Comparison of ENCODE assay signal across 10 cellular contexts in the genomic region with DNA sequence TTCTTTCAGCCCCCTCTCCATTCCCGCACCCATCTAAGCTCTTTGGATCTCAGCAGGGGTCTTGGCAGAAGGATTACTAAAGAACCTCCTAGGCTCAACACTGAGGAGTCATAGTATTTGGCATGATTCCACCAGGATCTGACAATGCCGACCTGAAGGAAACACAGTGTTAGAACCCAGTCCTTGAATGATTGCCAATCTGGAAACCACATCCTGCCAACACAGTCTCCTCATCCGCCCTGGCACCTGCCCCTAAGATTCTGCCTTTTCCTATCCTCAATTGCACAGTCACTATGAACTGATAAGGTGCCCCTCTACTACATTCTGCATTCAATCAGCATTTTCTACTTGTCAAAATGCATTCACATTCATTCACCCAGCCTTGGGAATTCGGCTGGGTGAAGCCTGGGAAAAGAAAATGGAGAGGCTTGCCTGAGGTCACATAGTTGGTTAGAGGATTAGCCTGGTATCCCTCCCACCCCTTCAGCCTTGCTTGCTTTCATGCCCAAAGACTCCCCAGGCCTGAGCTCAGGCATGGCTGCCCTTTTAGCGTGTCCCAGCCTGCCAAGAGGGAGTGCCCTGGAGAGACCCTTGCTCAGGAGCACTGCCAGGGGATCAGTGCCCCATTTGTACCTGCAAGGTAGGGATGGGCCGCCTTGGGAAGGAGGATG. TPM values are rescaled to one million over a fixed set of nuclear protein-coding genes. Genes with fewer than 3 reads are reported as not detected.
DNase-seq lines count a peak whose midpoint lies in the region; ATAC-seq, FAIRE-seq and TF ChIP-seq lines count a peak whose summit lies in the region.
"Had no signal": no experiment of that assay in that cellular context is flagged by ENCODE, and none has a peak within 500 bp of the region (broad histone marks: within the 10 kb centered on the region; RNA-seq: fewer than 3 reads in every experiment).

No MANE protein-coding gene starts in this region.

- no peak overlapping the region for H3K9ac ChIP-seq in keratinocyte (ENCODE audit: control insufficient read depth, extremely low read depth, insufficient read depth, low read length)

- ATAC-seq in GM18498 (IDR thresholded peaks at IDR 0.05; ENCODE audit: unreplicated experiment) (no peak), HG03095 (IDR thresholded peaks at IDR 0.05; ENCODE audit: unreplicated experiment) (no peak)

- H3K27me3 ChIP-seq in keratinocyte (ENCODE audit: control insufficient read depth, extremely low read depth, insufficient read depth, low read length), result peaks cover 7% of the 10 kb centered on the region

- no peaks in the 10 kb centered on the region for H3K36me3 ChIP-seq in keratinocyte (ENCODE audit: control insufficient read depth in 2 of 2, extremely low read depth in 1 of 2, insufficient read depth in 2 of 2, low read length in 2 of 2)
- H3K36me3 ChIP-seq: WERI-Rb-1 had no signal

- no peak overlapping the region for H3K4me3 ChIP-seq in keratinocyte (ENCODE audit: control insufficient read depth in 2 of 3, extremely low read depth in 1 of 3, insufficient read depth in 2 of 3, low read depth in 1 of 3, low read length in 3 of 3)

- H3K4me1 ChIP-seq in keratinocyte (ENCODE audit: control insufficient read depth, extremely low read depth, insufficient read depth, low read length), result peaks cover 19% of the 10 kb centered on the region

- H3K79me2 ChIP-seq in keratinocyte (ENCODE audit: control insufficient read depth, insufficient read depth, low read length), result no peaks in the 10 kb centered on the region

- H3K9me3 ChIP-seq in keratinocyte (ENCODE audit: control insufficient read depth, low read depth, low read length), result no peaks in the 10 kb centered on the region

- peak overlapping the region; percentile 11 for H3K4me2 ChIP-seq in keratinocyte (ENCODE audit: control insufficient read depth, extremely low read depth, insufficient read depth, low read depth, low read length)

- no peak for TF ChIP-seq CTCF in keratinocyte (optimal IDR thresholded peaks at IDR 0.05 in 1 of 3, IDR thresholded peaks at IDR 0.05 in 1 of 3, conservative IDR thresholded peaks at IDR 0.05 in 1 of 3; ENCODE audit: extremely low read depth in 1 of 3, insufficient read depth in 2 of 3, low read length in 3 of 3)

- peak; percentile 73 for FAIRE-seq in keratinocyte (lab: Jason Lieb, UNC)

- no peak overlapping the region for H2AFZ ChIP-seq in keratinocyte (ENCODE audit: control insufficient read depth, low read length)

- H3K9me1 ChIP-seq in keratinocyte (ENCODE audit: control insufficient read depth, extremely low read depth, insufficient read depth, low read length), result no peaks in the 10 kb centered on the region

- dilution Hi-C loops in keratinocyte (cut with MboI; ENCODE audit: extremely low pct_ligation_motif_present, low sequenced_read_pairs), result no loop called here

- DNase-seq in Daoy (ENCODE audit: low read depth) (peak; percentile 86), HK-2 (ENCODE audit: unreplicated experiment) (peak; percentile 64), T-helper 9 cell (peak; percentile 6), keratinocyte (ENCODE audit: low read depth, low spot score) (peak; percentile 68), epidermal melanocyte (ENCODE audit: insufficient read length, low spot score) (no peak), MV-4-11 (lab: John Stamatoyannopoulos, UW) (no peak)
- DNase-seq: WERI-Rb-1 had no signal

- H3K27ac ChIP-seq in keratinocyte (ENCODE audit: control insufficient read depth, insufficient read depth, low read length), result no peak overlapping the region
- H3K27ac ChIP-seq: WERI-Rb-1 had no signal

- H4K20me1 ChIP-seq in keratinocyte (ENCODE audit: control insufficient read depth, extremely low read depth, insufficient read depth, low read length), result no peaks in the 10 kb centered on the region

RNA-seq across cellular contexts. Expression of gene CLDN2, which starts 2.2 kb away (rescaled TPM):
- total RNA-seq in Daoy (2014; rRNA removed; shearing (Covaris generic)), result not detected in 2 replicates
- polyA plus RNA-seq in keratinocyte, result not detected in 3 replicates
- not detected for polyA plus RNA-seq in keratinocyte (2011; ENCODE audit: low read depth)
- not detected in 2 replicates for polyA plus RNA-seq in keratinocyte (2011; cell fraction: cytosol; rRNA removed)
- polyA plus RNA-seq in keratinocyte (2011; cell fraction: nucleus; rRNA removed), result not detected in 2 replicates
- polyA plus RNA-seq in keratinocyte (2012; ENCODE audit: low replicate concordance), result 0.05 and 0.17 TPM in 2 replicates
- polyA minus RNA-seq in keratinocyte, result not detected in 3 replicates
- polyA minus RNA-seq in keratinocyte (2011; cell fraction: cytosol; rRNA and poly(A)+ RNA removed), result not detected
- polyA minus RNA-seq in keratinocyte (2011; cell fraction: nucleus; rRNA and poly(A)+ RNA removed), result not detected in 2 replicates

RNA-seq across cellular contexts. Expression of gene RIPPLY1, which starts 14.8 kb away (rescaled TPM):
- not detected in 2 replicates for total RNA-seq in Daoy (2014; rRNA removed; shearing (Covaris generic))
- polyA plus RNA-seq in keratinocyte, result not detected in 3 replicates
- not detected for polyA plus RNA-seq in keratinocyte (2011; ENCODE audit: low read depth)
- not detected in 2 replicates for polyA plus RNA-seq in keratinocyte (2011; cell fraction: cytosol; rRNA removed)
- not detected in 2 replicates for polyA plus RNA-seq in keratinocyte (2011; cell fraction: nucleus; rRNA removed)
- polyA plus RNA-seq in keratinocyte (2012; ENCODE audit: low replicate concordance), result not detected in 2 replicates
- polyA minus RNA-seq in keratinocyte, result not detected in 3 replicates
- not detected for polyA minus RNA-seq in keratinocyte (2011; cell fraction: cytosol; rRNA and poly(A)+ RNA removed)
- not detected in 2 replicates for polyA minus RNA-seq in keratinocyte (2011; cell fraction: nucleus; rRNA and poly(A)+ RNA removed)
- total RNA-seq: chondrocyte had no signal

Comparison
In these comparisons a context has a peak if more than half of its experiments do, and no peak if none do; other contexts are left out.
1. DNase-seq: peak in Daoy (single experiment), HK-2 (single experiment), T-helper 9 cell (single experiment) and keratinocyte (single experiment); none in epidermal melanocyte (single experiment) and MV-4-11 (single experiment).